Comparison of ENCODE assay signal across 8 cellular contexts in genomic region chr2:30708491-30709290, GRCh38.
DNase-seq lines count a peak whose midpoint lies in the region; ATAC-seq and TF ChIP-seq lines count a peak whose summit lies in the region.

No MANE protein-coding gene starts in this region.

- in situ Hi-C loops in GM23248 (cut with MboI), result loop anchor here (10.0 kb wide), 2 partner anchors 504 to 544 kb away; no protein-coding TSS in a partner anchor

- no peak overlapping the region for H3K27ac ChIP-seq in GM23248
- H3K27ac ChIP-seq in right atrium auricular region, result no peak overlapping the region
- no peak overlapping the region for H3K27ac ChIP-seq in aorta (ENCODE audit: low read depth in 1 of 2, low read length in 2 of 2)

- H3K9ac ChIP-seq in GM23248, result no peak overlapping the region

- H3K4me3 ChIP-seq in AG04449 (ENCODE audit: low read depth, low read length) (no peak overlapping the region), GM23248 (no peak overlapping the region), right atrium auricular region (no peak overlapping the region), aorta (ENCODE audit: low read length in 2 of 2) (no peak overlapping the region)

- H3K27me3 ChIP-seq in GM23248 (replicated peaks; ENCODE audit: insufficient read depth) (no peaks in the 10 kb centered on the region), right atrium auricular region (no peaks in the 10 kb centered on the region), aorta (ENCODE audit: control insufficient read depth in 1 of 2, insufficient read depth in 2 of 2, low read length in 1 of 2) (no peaks in the 10 kb centered on the region)

- H3K4me1 ChIP-seq in GM23248 (ENCODE audit: insufficient read depth) (no peaks in the 10 kb centered on the region), right atrium auricular region (peaks cover 0 to 22% of the 10 kb centered on the region in 2 donors), aorta (ENCODE audit: control insufficient read depth in 1 of 2, insufficient read depth in 2 of 2, low read length in 2 of 2) (no peaks in the 10 kb centered on the region)

- H3K36me3 ChIP-seq in GM23248 (ENCODE audit: low read depth) (no peaks in the 10 kb centered on the region), right atrium auricular region (no peaks in the 10 kb centered on the region), aorta (ENCODE audit: control insufficient read depth in 1 of 2, insufficient read depth in 2 of 2, low read length in 1 of 2) (no peaks in the 10 kb centered on the region)

- H3K9me3 ChIP-seq in GM23248 (ENCODE audit: low read depth) (no peaks in the 10 kb centered on the region), right atrium auricular region (no peaks in the 10 kb centered on the region), aorta (ENCODE audit: control insufficient read depth, low read length) (no peaks in the 10 kb centered on the region)

- TF ChIP-seq CTCF in AG04449 (IDR thresholded peaks at IDR 0.05; ENCODE audit: insufficient read depth, low read length, missing control alignments), result peak; percentile 35
- TF ChIP-seq CTCF in right atrium auricular region (IDR thresholded peaks at IDR 0.05), result peak; percentile 24 to 55

- no peaks in the 10 kb centered on the region for H4K20me1 ChIP-seq in GM23248 (ENCODE audit: insufficient read depth)

- H3K9me2 ChIP-seq in GM23248 (ENCODE audit: insufficient read depth), result no peaks in the 10 kb centered on the region

- H2AFZ ChIP-seq in GM23248, result peak overlapping the region; percentile 45

- CTCF ChIA-PET in AG04449 (lab: Yijun Ruan, JAX), result interaction anchor here (0.8 to 16.7 kb wide), 30 partner anchors 14 to 815 kb away, joined by 3 to 799 read pairs (median 4); no protein-coding TSS in a partner anchor

- no peaks in the 10 kb centered on the region for H3K79me2 ChIP-seq in GM23248 (ENCODE audit: insufficient read depth)

- peaks cover 3% of the 10 kb centered on the region; the same call in 1 of the 2 replicates for H3F3A ChIP-seq in GM23248 (ENCODE audit: insufficient read depth)

- intact Hi-C loops in aorta (cut with DNase I), result loop anchor here (5.0 to 10.0 kb wide), 3 partner anchors 224 to 546 kb away; no protein-coding TSS in a partner anchor

- no peak overlapping the region for H3K4me2 ChIP-seq in GM23248 (ENCODE audit: unreplicated experiment)

- WGBS in GM23248 (ENCODE audit: low coverage in 1 of 2, low lambda C conversion rate in 2 of 2, missing lambda C conversion rate in 2 of 2), 2 experiments, result 50 to 51% methylated on average over 10 of the region's 10 CpGs
- 52 to 55% methylated on average over 10 of the region's 10 CpGs for WGBS in aorta, 2 donors

- POLR2A ChIA-PET in AG04449 (lab: Yijun Ruan, JAX), result no interaction called here

- no peak for ATAC-seq in HG02870 (IDR thresholded peaks at IDR 0.05; ENCODE audit: unreplicated experiment)
- ATAC-seq in aorta (ENCODE audit: low FRiP score), result no peak

- DNase-seq in AG04449 (ENCODE audit: low read depth, low spot score), result no peak
- peak; percentile 51 for DNase-seq in GM23248
- peak; percentile 43 for DNase-seq in activated CD8-positive, alpha-beta memory T cell treated with anti-CD3 and anti-CD28 coated beads, Interleukin-2, amount 50 U/mL, for 48 hours
- peak; percentile 46 for DNase-seq in right atrium auricular region (ENCODE audit: low spot score)
- DNase-seq in stimulated activated naive CD4-positive, alpha-beta T cell (lab: John Stamatoyannopoulos, UW), result no peak
- no peak for DNase-seq in NK-92 (lab: John Stamatoyannopoulos, UW; ENCODE audit: unreplicated experiment)
- no peak for DNase-seq in aorta

Comparison
In these comparisons a context has a peak if more than half of its experiments do, and no peak if none do; other contexts are left out.
1. DNase-seq: peak in GM23248 (single experiment), activated CD8-positive, alpha-beta memory T cell treated with anti-CD3 and anti-CD28 coated beads, Interleukin-2, amount 50 U/mL, for 48 hours (single experiment) and right atrium auricular region (single experiment); none in AG04449 (single experiment), stimulated activated naive CD4-positive, alpha-beta T cell (0 of 6), NK-92 (single experiment) and aorta (0 of 2).